ENCODE assay signal across 23 cellular contexts in genomic region chr3:52388348-52388821, GRCh38. TPM values are rescaled to one million over a fixed set of nuclear protein-coding genes. Genes with fewer than 3 reads are reported as not detected.
DNase-seq lines count a peak whose midpoint lies in the region; TF ChIP-seq lines count a peak whose summit lies in the region.
"Had no signal": no experiment of that assay in that cellular context is flagged by ENCODE, and none has a peak within 500 bp of the region (broad histone marks: within the 10 kb centered on the region; RNA-seq: fewer than 3 reads in every experiment).

No MANE protein-coding gene starts in this region.

- no peak overlapping the region for H2AK5ac ChIP-seq in mesendoderm (ENCODE audit: low read length)

- H3K18ac ChIP-seq in mesendoderm (ENCODE audit: low read length) = no peak overlapping the region

- no peak overlapping the region for H3K23ac ChIP-seq in mesendoderm (ENCODE audit: low read length)

- no peak overlapping the region for H2BK120ac ChIP-seq in mesendoderm (ENCODE audit: low read depth, low read length)

- WGBS in mesendoderm (ENCODE audit: extremely low coverage, insufficient coverage, low lambda C conversion rate) = no CpG with 5 or more reads among the region's 18 CpGs

- H3K27me3 ChIP-seq in brain microvascular endothelial cell (replicated peaks) (no peaks in the 10 kb centered on the region), mesendoderm (ENCODE audit: insufficient read depth, low read length, poor library complexity) (no peaks in the 10 kb centered on the region)
- H3K27me3 ChIP-seq: cardiac muscle cell, Peyer's patch, transverse colon had no signal

- no peaks in the 10 kb centered on the region for H3K79me2 ChIP-seq in mesendoderm (ENCODE audit: control insufficient read depth, insufficient read depth, low read length)

- intact Hi-C loops in cardiac septum (cut with DNase I) = no loop called here

- no peak overlapping the region for H3K4ac ChIP-seq in mesendoderm (ENCODE audit: low read depth, low read length)

- no peak overlapping the region for H3K4me2 ChIP-seq in mesendoderm (ENCODE audit: low read length)

- in situ Hi-C loops in brain microvascular endothelial cell (cut with HindIII; ENCODE audit: low pct_ligation_motif_present, low sequenced_read_pairs) = no loop called here

- no peak overlapping the region for H3K9ac ChIP-seq in mesendoderm (ENCODE audit: low read length)

- H3K4me3 ChIP-seq in brain microvascular endothelial cell (ENCODE audit: low read depth, low read length) = no peak overlapping the region
- H3K4me3 ChIP-seq in mesendoderm (ENCODE audit: low read length) = no peak overlapping the region
- H3K4me3 ChIP-seq: cardiac muscle cell, Peyer's patch, prostate gland, transverse colon had no signal

- no peak overlapping the region for H3K56ac ChIP-seq in mesendoderm (ENCODE audit: low read length)

- DNase-seq in HuH-7 (ENCODE audit: low spot score) (peak; percentile 56), brain microvascular endothelial cell (no peak), mesendoderm (peak; percentile 47), cardiac septum (ENCODE audit: low spot score) (no peak), glomerular visceral epithelial cell (ENCODE audit: extremely low spot score) (no peak)
- no peak for DNase-seq in activated CD4-positive, alpha-beta T cell treated with anti-CD3 and anti-CD28 coated beads for 4 hours
- DNase-seq: activated CD4-positive, alpha-beta T cell treated with anti-CD3 and anti-CD28 coated beads for 48 hours; activated CD8-positive, alpha-beta memory T cell treated with anti-CD3 and anti-CD28 coated beads, Interleukin-2, amount 10 ng/mL, durations not matched to agents 7 days and 5 days; activated naive CD4-positive, alpha-beta T cell treated with anti-CD3 and anti-CD28 coated beads for 36 hours; activated T-cell treated with anti-CD3 and anti-CD28 coated beads, Interleukin-2, amount 50 U/mL, for 72 hours; amniotic stem cell; CD4-positive, alpha-beta memory T cell; cortex of kidney; KBM-7; NCI-H146; NCI-H510A; Peyer's patch; SIG-M5; transverse colon had no signal

- peak; percentile 26; the same call in 1 of the 2 replicates for TF ChIP-seq CTCF in GM12874 (IDR thresholded peaks at IDR 0.05; ENCODE audit: insufficient read depth, low read depth, low read length)
- TF ChIP-seq CTCF in brain microvascular endothelial cell (IDR thresholded peaks at IDR 0.05; ENCODE audit: low read depth, low read length, missing control alignments) = peak; percentile 25

- H3K79me1 ChIP-seq in mesendoderm (ENCODE audit: low read length) = no peaks in the 10 kb centered on the region

- no peak overlapping the region for H2BK5ac ChIP-seq in mesendoderm (ENCODE audit: low read length)

- H4K5ac ChIP-seq in mesendoderm (ENCODE audit: low read length) = no peak overlapping the region

- H3K36me3 ChIP-seq in brain microvascular endothelial cell (replicated peaks) = no peaks in the 10 kb centered on the region
- H3K36me3 ChIP-seq in mesendoderm (ENCODE audit: control insufficient read depth, insufficient read depth, low read length) = no peaks in the 10 kb centered on the region
- H3K36me3 ChIP-seq: cardiac muscle cell, prostate gland, transverse colon had no signal

- H2BK15ac ChIP-seq in mesendoderm (replicated peaks; ENCODE audit: low read depth) = no peak overlapping the region

- H3K27ac ChIP-seq in brain microvascular endothelial cell (no peak overlapping the region), mesendoderm (ENCODE audit: low read depth, low read length) (no peak overlapping the region)
- H3K27ac ChIP-seq: cardiac muscle cell, Peyer's patch, prostate gland, transverse colon had no signal

- H3K4me1 ChIP-seq in mesendoderm (ENCODE audit: control insufficient read depth, low read depth, low read length) = no peaks in the 10 kb centered on the region
- H3K4me1 ChIP-seq: Peyer's patch, prostate gland, transverse colon had no signal

- H4K8ac ChIP-seq in mesendoderm (ENCODE audit: low read depth, low read length) = no peak overlapping the region

RNA-seq across cellular contexts. Expression of gene BAP1, which starts 21.4 kb away (rescaled TPM):
- polyA plus RNA-seq in mesendoderm (2013, experiment 1 of 2) = 39.0 TPM
- 38.6 TPM for polyA plus RNA-seq in mesendoderm (2013, experiment 2 of 2)
- total RNA-seq in cardiac septum = 53.0 TPM

RNA-seq across cellular contexts. Expression of gene PHF7, which starts 22.1 kb away (rescaled TPM):
- polyA plus RNA-seq in mesendoderm (2013, experiment 1 of 2) = 4.9 TPM
- 4.9 TPM for polyA plus RNA-seq in mesendoderm (2013, experiment 2 of 2)
- 17.5 TPM for total RNA-seq in cardiac septum

RNA-seq across cellular contexts. Expression of gene SEMA3G, which starts 56.5 kb away (rescaled TPM):
- 0.56 TPM for polyA plus RNA-seq in mesendoderm (2013, experiment 1 of 2)
- polyA plus RNA-seq in mesendoderm (2013, experiment 2 of 2) = 0.62 TPM
- 15.3 TPM for total RNA-seq in cardiac septum
- total RNA-seq: activated naive CD4-positive, alpha-beta T cell treated with anti-CD3 and anti-CD28 coated beads for 36 hours; T-helper 1 cell treated with Interleukin-12 subunit alpha and Interleukin-12 subunit beta and Interleukin-4 antibody, amounts not matched to agents 30 ng/mL and 1 ng/mL, for 36 hours had no signal

Comparison
In these comparisons a context has a peak if more than half of its experiments do, and no peak if none do; other contexts are left out.
1. DNase-seq: peak in HuH-7 (single experiment) and mesendoderm (single experiment); none in brain microvascular endothelial cell (single experiment), cardiac septum (single experiment), glomerular visceral epithelial cell (single experiment) and activated CD4-positive, alpha-beta T cell treated with anti-CD3 and anti-CD28 coated beads for 4 hours (0 of 2).